1 cellular context compared by ENCODE assay signal in the genomic region with DNA sequence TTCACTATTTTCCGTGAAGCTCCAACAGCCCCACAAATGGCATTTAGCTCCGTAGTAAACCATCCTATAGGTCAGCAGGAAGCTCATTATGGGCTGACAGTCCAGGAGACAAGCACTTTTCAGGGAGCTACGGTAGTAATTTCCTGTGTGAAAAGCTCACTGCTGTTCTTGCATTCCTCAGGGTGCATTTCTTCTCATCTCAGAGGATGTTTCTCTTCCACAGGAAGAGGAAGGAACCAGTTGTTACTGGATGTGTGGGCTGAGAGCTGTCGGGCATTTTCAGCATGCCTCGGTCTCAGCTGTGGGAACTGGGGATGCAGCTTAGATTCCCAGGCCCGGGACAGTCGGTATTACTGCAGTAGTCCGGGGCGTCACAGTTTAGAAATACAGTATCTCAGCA.
TF ChIP-seq lines count a peak whose summit lies in the region.

No MANE protein-coding gene starts in this region.

TF ChIP-seq in WTC11, 78 proteins besides CTCF, POLR2A, EP300 and RAD21 (continued from another document):
- TF ChIP-seq, protein P1, sequence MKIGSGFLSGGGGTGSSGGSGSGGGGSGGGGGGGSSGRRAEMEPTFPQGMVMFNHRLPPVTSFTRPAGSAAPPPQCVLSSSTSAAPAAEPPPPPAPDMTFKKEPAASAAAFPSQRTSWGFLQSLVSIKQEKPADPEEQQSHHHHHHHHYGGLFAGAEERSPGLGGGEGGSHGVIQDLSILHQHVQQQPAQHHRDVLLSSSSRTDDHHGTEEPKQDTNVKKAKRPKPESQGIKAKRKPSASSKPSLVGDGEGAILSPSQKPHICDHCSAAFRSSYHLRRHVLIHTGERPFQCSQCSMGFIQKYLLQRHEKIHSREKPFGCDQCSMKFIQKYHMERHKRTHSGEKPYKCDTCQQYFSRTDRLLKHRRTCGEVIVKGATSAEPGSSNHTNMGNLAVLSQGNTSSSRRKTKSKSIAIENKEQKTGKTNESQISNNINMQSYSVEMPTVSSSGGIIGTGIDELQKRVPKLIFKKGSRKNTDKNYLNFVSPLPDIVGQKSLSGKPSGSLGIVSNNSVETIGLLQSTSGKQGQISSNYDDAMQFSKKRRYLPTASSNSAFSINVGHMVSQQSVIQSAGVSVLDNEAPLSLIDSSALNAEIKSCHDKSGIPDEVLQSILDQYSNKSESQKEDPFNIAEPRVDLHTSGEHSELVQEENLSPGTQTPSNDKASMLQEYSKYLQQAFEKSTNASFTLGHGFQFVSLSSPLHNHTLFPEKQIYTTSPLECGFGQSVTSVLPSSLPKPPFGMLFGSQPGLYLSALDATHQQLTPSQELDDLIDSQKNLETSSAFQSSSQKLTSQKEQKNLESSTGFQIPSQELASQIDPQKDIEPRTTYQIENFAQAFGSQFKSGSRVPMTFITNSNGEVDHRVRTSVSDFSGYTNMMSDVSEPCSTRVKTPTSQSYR (CRISPR knock-in tag; IDR thresholded peaks at IDR 0.05) = 0 out of 2 replicates have a peak, but pooled peaks have one; percentile 32
- peak; percentile 74; the same call in 1 of the 2 replicates for TF ChIP-seq FOXP4 (CRISPR knock-in tag; IDR thresholded peaks at IDR 0.05)
- TF ChIP-seq, protein P2, sequence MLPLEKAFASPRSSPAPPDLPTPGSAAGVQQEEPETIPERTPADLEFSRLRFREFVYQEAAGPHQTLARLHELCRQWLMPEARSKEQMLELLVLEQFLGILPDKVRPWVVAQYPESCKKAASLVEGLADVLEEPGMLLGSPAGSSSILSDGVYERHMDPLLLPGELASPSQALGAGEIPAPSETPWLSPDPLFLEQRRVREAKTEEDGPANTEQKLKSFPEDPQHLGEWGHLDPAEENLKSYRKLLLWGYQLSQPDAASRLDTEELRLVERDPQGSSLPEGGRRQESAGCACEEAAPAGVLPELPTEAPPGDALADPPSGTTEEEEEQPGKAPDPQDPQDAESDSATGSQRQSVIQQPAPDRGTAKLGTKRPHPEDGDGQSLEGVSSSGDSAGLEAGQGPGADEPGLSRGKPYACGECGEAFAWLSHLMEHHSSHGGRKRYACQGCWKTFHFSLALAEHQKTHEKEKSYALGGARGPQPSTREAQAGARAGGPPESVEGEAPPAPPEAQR (CRISPR knock-in tag; IDR thresholded peaks at IDR 0.05) = no peak
